In genomic region chr1:182811975-182812727, GRCh38 we compare ENCODE assay signal across 19 cellular contexts. TPM values are rescaled to one million over a fixed set of nuclear protein-coding genes. Genes with fewer than 3 reads are reported as not detected.
DNase-seq lines count a peak whose midpoint lies in the region; ATAC-seq and TF ChIP-seq lines count a peak whose summit lies in the region.
"Had no signal": no experiment of that assay in that cellular context is flagged by ENCODE, and none has a peak within 500 bp of the region (broad histone marks: within the 10 kb centered on the region; RNA-seq: fewer than 3 reads in every experiment).

No MANE protein-coding gene starts in this region.

- H3K4me2 ChIP-seq in H9 (ENCODE audit: insufficient read depth, insufficient read length, low read length): no peak overlapping the region
- H3K4me2 ChIP-seq: BLaER1 treated with 17β-estradiol and CSF1 and Interleukin-3, amounts not matched to agents 10 nM and 100 nM had no signal

- no peak overlapping the region for H2BK12ac ChIP-seq in H9 (ENCODE audit: insufficient read length, low read depth, low read length)

- H2BK20ac ChIP-seq in H9 (ENCODE audit: low read depth, low read length, poor library complexity, severe bottlenecking): no peak overlapping the region

- no peaks in the 10 kb centered on the region for H4K20me1 ChIP-seq in H9 (ENCODE audit: control insufficient read depth, insufficient read depth, insufficient read length)

- ATAC-seq in SK-N-SH treated with all-trans-retinoic acid at 6 μM for 48 hours (peak; percentile 42; the same call in 1 of the 3 replicates), natural killer cell (no peak), HG03469 (IDR thresholded peaks at IDR 0.05; ENCODE audit: unreplicated experiment) (no peak)
- ATAC-seq: right cardiac atrium had no signal

- DNase-seq in DMS53 (lab: John Stamatoyannopoulos, UW) (peak; percentile 3), DMS53 treated with DMSO at 0.1 percent for 48 hours (lab: John Stamatoyannopoulos, UW; ENCODE audit: unreplicated experiment) (no peak), H9 (no peak), head of caudate nucleus (peak in 22 of 42 donors; percentile 15 to 79 (median 40)), putamen (ENCODE audit: low spot score) (no peak), natural killer cell (no peak)
- DNase-seq: activated CD4-positive, alpha-beta memory T cell treated with anti-CD3 and anti-CD28 coated beads, Interleukin-2, amount 10 ng/mL, durations not matched to agents 7 days and 5 days; erythroblast; foreskin melanocyte; islet precursor cell; KBM-7; NCI-H1930; OCI-M1; right cardiac atrium; SJCRH30 had no signal

- H3K27ac Mint-ChIP-seq in H9 (no peak overlapping the region), natural killer cell (no peak overlapping the region)
- H3K27ac Mint-ChIP-seq: activated CD4-positive, alpha-beta memory T cell treated with anti-CD3 and anti-CD28 coated beads, Interleukin-2, amount 10 ng/mL, durations not matched to agents 7 days and 5 days; T-helper 1 cell treated with Interleukin-12 subunit alpha and Interleukin-12 subunit beta and Interleukin-4 antibody, amounts not matched to agents 30 μg/mL and 1 μg/mL, for 36 hours had no signal

- H2BK5ac ChIP-seq in H9 (ENCODE audit: insufficient read length, low read length): no peak overlapping the region

- H2BK120ac ChIP-seq in H9 (ENCODE audit: low read depth, low read length, poor library complexity, severe bottlenecking): no peak overlapping the region

- no peaks in the 10 kb centered on the region for H3K79me2 ChIP-seq in H9 (ENCODE audit: insufficient read depth, low read length)

- H3K4ac ChIP-seq in H9 (ENCODE audit: low read depth, low read length): no peak overlapping the region

- H3K4me3 Mint-ChIP-seq in H9: no peak overlapping the region
- no peak overlapping the region for H3K4me3 Mint-ChIP-seq in natural killer cell
- H3K4me3 Mint-ChIP-seq: activated CD4-positive, alpha-beta memory T cell treated with anti-CD3 and anti-CD28 coated beads, Interleukin-2, amount 10 ng/mL, durations not matched to agents 7 days and 5 days; T-helper 1 cell treated with Interleukin-12 subunit alpha and Interleukin-12 subunit beta and Interleukin-4 antibody, amounts not matched to agents 30 μg/mL and 1 μg/mL, for 36 hours had no signal

- H3K56ac ChIP-seq in H9 (ENCODE audit: insufficient read length, low read depth, low read length): no peak overlapping the region

- no peak overlapping the region for H2BK15ac ChIP-seq in H9 (ENCODE audit: low read depth, low read length)

- H2AK5ac ChIP-seq in H9 (ENCODE audit: insufficient read length, low read length): no peak overlapping the region

- no peak overlapping the region for H4K8ac ChIP-seq in H9 (replicated peaks; ENCODE audit: insufficient read length, low read depth, low read length)

- no peak overlapping the region for H3K14ac ChIP-seq in H9 (ENCODE audit: insufficient read depth, low read length)

- H3K36me3 Mint-ChIP-seq in H9 (ENCODE audit: insufficient read depth in 1 of 3, low read depth in 3 of 3): no peaks in the 10 kb centered on the region
- no peaks in the 10 kb centered on the region for H3K36me3 Mint-ChIP-seq in natural killer cell

- H3K4me1 Mint-ChIP-seq in H9 (peaks cover 0 to 6% of the 10 kb centered on the region in 2 experiments; a peak in 3 of 4 replicates), natural killer cell (no peaks in the 10 kb centered on the region)
- H3K4me1 Mint-ChIP-seq: activated CD4-positive, alpha-beta memory T cell treated with anti-CD3 and anti-CD28 coated beads, Interleukin-2, amount 10 ng/mL, durations not matched to agents 7 days and 5 days had no signal

- H3K23me2 ChIP-seq in H9 (ENCODE audit: insufficient read length, low read depth, low read length, poor library complexity, severe bottlenecking): no peaks in the 10 kb centered on the region

- no peak overlapping the region for H3K9ac ChIP-seq in H9 (ENCODE audit: extremely low read depth, insufficient read length, low read length)
- H3K9ac ChIP-seq: BLaER1 treated with 17β-estradiol and CSF1 and Interleukin-3, amounts not matched to agents 10 nM and 100 nM had no signal

- no peak overlapping the region for H3K18ac ChIP-seq in H9 (ENCODE audit: insufficient read length, low read depth, low read length)

- no peaks in the 10 kb centered on the region for H3K9me3 ChIP-seq in H9 (ENCODE audit: control insufficient read depth, low read depth, low read length)
- H3K9me3 ChIP-seq: BLaER1 treated with 17β-estradiol and CSF1 and Interleukin-3, amounts not matched to agents 10 nM and 100 nM; SJCRH30 had no signal

- H2AFZ ChIP-seq in H9 (ENCODE audit: low read length): no peak overlapping the region

- H4K91ac ChIP-seq in H9 (ENCODE audit: insufficient read length, low read depth, low read length): no peak overlapping the region

- H3K79me1 ChIP-seq in H9 (ENCODE audit: insufficient read depth, low read depth, low read length, poor library complexity, severe bottlenecking): no peaks in the 10 kb centered on the region

- no peak overlapping the region for H4K5ac ChIP-seq in H9 (ENCODE audit: insufficient read length, low read depth, low read length)

- no peak overlapping the region for H3K27ac ChIP-seq in H9 (ENCODE audit: insufficient read length, low read depth, low read length)
- H3K27ac ChIP-seq: BLaER1 treated with 17β-estradiol and CSF1 and Interleukin-3, amounts not matched to agents 10 nM and 100 nM; SJCRH30 had no signal

- no peaks in the 10 kb centered on the region for H3K27me3 ChIP-seq in H9 (ENCODE audit: insufficient read depth, low read length)
- H3K27me3 ChIP-seq: BLaER1 treated with 17β-estradiol and CSF1 and Interleukin-3, amounts not matched to agents 10 nM and 100 nM; SJCRH30 had no signal

- H3K4me1 ChIP-seq in H9 (ENCODE audit: insufficient read depth, low read length): no peaks in the 10 kb centered on the region
- H3K4me1 ChIP-seq: SJCRH30 had no signal

- H3K23ac ChIP-seq in H9 (ENCODE audit: insufficient read length, low read depth, low read length): no peak overlapping the region

- no peak overlapping the region for H3T11ph ChIP-seq in H9 (ENCODE audit: low read length)

- WGBS in H9 (ENCODE audit: extremely low coverage, insufficient read length, low lambda C conversion rate): no CpG with 5 or more reads among the region's 4 CpGs

- no peaks in the 10 kb centered on the region for H3K27me3 Mint-ChIP-seq in H9 (ENCODE audit: low read depth)
- no peaks in the 10 kb centered on the region for H3K27me3 Mint-ChIP-seq in natural killer cell (ENCODE audit: low read depth in 2 of 2)
- H3K27me3 Mint-ChIP-seq: activated CD4-positive, alpha-beta memory T cell treated with anti-CD3 and anti-CD28 coated beads, Interleukin-2, amount 10 ng/mL, durations not matched to agents 7 days and 5 days had no signal

- intact Hi-C loops in head of caudate nucleus (cut with DNase I): no loop called here
- intact Hi-C loops in natural killer cell (cut with micrococcal nuclease): no loop called here

- TF ChIP-seq CTCF in H9 (conservative IDR thresholded peaks at IDR 0.05) (peak; percentile 36; the same call in 1 of the 3 replicates), natural killer cell (IDR thresholded peaks at IDR 0.05) (no peak)

- no peaks in the 10 kb centered on the region for H3K9me3 Mint-ChIP-seq in H9
- no peaks in the 10 kb centered on the region for H3K9me3 Mint-ChIP-seq in natural killer cell
- H3K9me3 Mint-ChIP-seq: activated CD4-positive, alpha-beta memory T cell treated with anti-CD3 and anti-CD28 coated beads, Interleukin-2, amount 10 ng/mL, durations not matched to agents 7 days and 5 days; T-helper 1 cell treated with Interleukin-12 subunit alpha and Interleukin-12 subunit beta and Interleukin-4 antibody, amounts not matched to agents 30 μg/mL and 1 μg/mL, for 36 hours had no signal

TF ChIP-seq in SK-N-SH treated with all-trans-retinoic acid at 6 μM for 48 hours, 23 proteins besides CTCF, POLR2A, EP300 and RAD21:
- TF ChIP-seq TSHZ2 (CRISPR knock-in tag; IDR thresholded peaks at IDR 0.05): no peak
- TF ChIP-seq ZFP30 (CRISPR knock-in tag; IDR thresholded peaks at IDR 0.05): no peak
- no peak for TF ChIP-seq ZFP3 (CRISPR knock-in tag; IDR thresholded peaks at IDR 0.05)
- TF ChIP-seq ARNTL (CRISPR knock-in tag; IDR thresholded peaks at IDR 0.05; ENCODE audit: borderline replicate concordance, low read depth): no peak
- no peak for TF ChIP-seq ZNF8 (CRISPR knock-in tag; IDR thresholded peaks at IDR 0.05)
- TF ChIP-seq PPARA (CRISPR knock-in tag; IDR thresholded peaks at IDR 0.05; ENCODE audit: borderline replicate concordance): no peak
- no peak for TF ChIP-seq OSR1 (CRISPR knock-in tag; IDR thresholded peaks at IDR 0.05)
- no peak for TF ChIP-seq ZC3H10 (CRISPR knock-in tag; IDR thresholded peaks at IDR 0.05)

RNA-seq across cellular contexts. Expression of gene NPL, which starts 22.6 kb away (rescaled TPM):
- 1.1 and 2.4 TPM in 2 replicates for total RNA-seq in H9 (2021)
- total RNA-seq in natural killer cell: 10 to 100 TPM in 1 of 3 donors, 1 to 10 TPM in 2; 5.2 to 10.6 (median 6.8) TPM

RNA-seq across cellular contexts. Expression of gene DHX9, which starts 27.0 kb away (rescaled TPM):
- 336 and 338 TPM in 2 replicates for total RNA-seq in H9 (2021)
- 100 to 1,000 TPM; 208 to 226 (median 226) TPM for total RNA-seq in natural killer cell

Comparison
In these comparisons a context has a peak if more than half of its experiments do, and no peak if none do; other contexts are left out.
1. DNase-seq: peak in DMS53 (single experiment) and head of caudate nucleus (22 of 42); none in DMS53 treated with DMSO at 0.1 percent for 48 hours (single experiment), H9 (single experiment), putamen (single experiment) and natural killer cell (single experiment).